ENCODE assay signal across 15 cellular contexts in genomic region chr11:110856993-110857812, GRCh38.
DNase-seq lines count a peak whose midpoint lies in the region; ATAC-seq, FAIRE-seq and TF ChIP-seq lines count a peak whose summit lies in the region.
"Had no signal": no experiment of that assay in that cellular context is flagged by ENCODE, and none has a peak within 500 bp of the region (broad histone marks: within the 10 kb centered on the region; RNA-seq: fewer than 3 reads in every experiment).

No MANE protein-coding gene starts in this region.

- H4K20me1 ChIP-seq in GM23248 (ENCODE audit: insufficient read depth) (no peaks in the 10 kb centered on the region), OCI-LY7 (ENCODE audit: insufficient read depth, low read length) (no peaks in the 10 kb centered on the region)

- no peak for TF ChIP-seq POLR2A in GM12892 (IDR thresholded peaks at IDR 0.05; ENCODE audit: low read depth, low read length)

- H3K4me1 Mint-ChIP-seq in WTC11 = peaks cover 4% of the 10 kb centered on the region
- H3K4me1 Mint-ChIP-seq: activated naive CD8-positive, alpha-beta T cell treated with anti-CD3 and anti-CD28 coated beads for 36 hours; central memory CD8-positive, alpha-beta T cell had no signal

- 70% methylated on average over 3 of the region's 3 CpGs for WGBS in GM23248 (ENCODE audit: low coverage in 1 of 2, low lambda C conversion rate in 2 of 2, missing lambda C conversion rate in 2 of 2), 2 experiments

- H3K9me3 Mint-ChIP-seq in activated naive CD4-positive, alpha-beta T cell treated with anti-CD3 and anti-CD28 coated beads, Interleukin-2, amount 50 U/mL, for 72 hours = no peaks in the 10 kb centered on the region
- no peaks in the 10 kb centered on the region for H3K9me3 Mint-ChIP-seq in WTC11
- H3K9me3 Mint-ChIP-seq: central memory CD8-positive, alpha-beta T cell had no signal

- no peaks in the 10 kb centered on the region for H3K36me3 ChIP-seq in GM23248 (ENCODE audit: low read depth)
- H3K36me3 ChIP-seq in OCI-LY7 (ENCODE audit: insufficient read depth, low read length) = no peaks in the 10 kb centered on the region
- H3K36me3 ChIP-seq: prostate gland had no signal

- TF ChIP-seq CTCF in fibroblast of pulmonary artery (IDR thresholded peaks at IDR 0.05; ENCODE audit: low read length, missing control alignments) = no peak
- no peak for TF ChIP-seq CTCF in OCI-LY7 (conservative IDR thresholded peaks at IDR 0.05; ENCODE audit: low read length)
- no peak for TF ChIP-seq CTCF in WTC11 (IDR thresholded peaks at IDR 0.05)

- no peaks in the 10 kb centered on the region for H3K27me3 Mint-ChIP-seq in WTC11 (ENCODE audit: low read depth)

- no peak overlapping the region for H3K4me3 Mint-ChIP-seq in WTC11
- H3K4me3 Mint-ChIP-seq: activated naive CD8-positive, alpha-beta T cell treated with anti-CD3 and anti-CD28 coated beads for 36 hours; central memory CD8-positive, alpha-beta T cell had no signal

- H3K9me2 ChIP-seq in GM23248 (ENCODE audit: insufficient read depth) (no peaks in the 10 kb centered on the region), OCI-LY7 (ENCODE audit: insufficient read depth, low read length) (no peaks in the 10 kb centered on the region)

- H3K4me2 ChIP-seq in GM23248 (ENCODE audit: unreplicated experiment) (peak overlapping the region; percentile 29), OCI-LY7 (ENCODE audit: low read length) (no peak overlapping the region)

- H3K27me3 ChIP-seq in GM23248 (replicated peaks; ENCODE audit: insufficient read depth) = no peaks in the 10 kb centered on the region

- POLR2A ChIA-PET in OCI-LY7 (lab: Charles Lee) (no interaction called here), WTC11 (lab: Charles Lee) (no interaction called here)

- in situ Hi-C loops in GM23248 (cut with MboI) = no loop called here

- intact Hi-C loops in OCI-LY7 (cut with micrococcal nuclease; ENCODE audit: unreplicated experiment) = no loop called here

- H3K79me2 ChIP-seq in GM23248 (ENCODE audit: insufficient read depth) (no peaks in the 10 kb centered on the region), OCI-LY7 (ENCODE audit: insufficient read depth, low read depth, low read length) (no peaks in the 10 kb centered on the region)

- peak; percentile 67 for FAIRE-seq in GM12892 (lab: Jason Lieb, UNC)

- ATAC-seq in HG03521 (IDR thresholded peaks at IDR 0.05; ENCODE audit: unreplicated experiment) (peak; percentile 50), WTC11 (no peak)
- ATAC-seq in activated naive CD4-positive, alpha-beta T cell treated with anti-CD3 and anti-CD28 coated beads, Interleukin-2, amount 50 U/mL, for 72 hours = no peak

- peaks cover 15% of the 10 kb centered on the region for H3F3A ChIP-seq in GM23248 (ENCODE audit: insufficient read depth)

- H3K9me3 ChIP-seq in GM23248 (ENCODE audit: low read depth) = no peaks in the 10 kb centered on the region
- H3K9me3 ChIP-seq in OCI-LY7 (ENCODE audit: low read length) = no peaks in the 10 kb centered on the region
- H3K9me3 ChIP-seq: prostate gland had no signal

- no TSS peak for BruUV-seq in OCI-LY7 (replicated peaks; lab: Mats Ljungman, UMichigan)

- H3K4me1 ChIP-seq in GM23248 (ENCODE audit: insufficient read depth) (peaks cover 23% of the 10 kb centered on the region), OCI-LY7 (ENCODE audit: insufficient read depth, low read length, poor library complexity, severe bottlenecking) (no peaks in the 10 kb centered on the region)
- H3K4me1 ChIP-seq: prostate gland had no signal

- CTCF ChIA-PET in OCI-LY7 (lab: Charles Lee; ENCODE audit: unreplicated experiment) = no interaction called here
- CTCF ChIA-PET in WTC11 (lab: Charles Lee) = no interaction called here

- 0 out of 2 replicates have a peak overlapping the region, but pooled peaks have one; percentile 16 for H3K27ac ChIP-seq in GM23248
- H3K27ac ChIP-seq in OCI-LY7 (ENCODE audit: low read depth, low read length, poor library complexity, severe bottlenecking) = no peak overlapping the region
- H3K27ac ChIP-seq: prostate gland had no signal

- no peaks in the 10 kb centered on the region for H3K36me3 Mint-ChIP-seq in activated naive CD4-positive, alpha-beta T cell treated with anti-CD3 and anti-CD28 coated beads, Interleukin-2, amount 50 U/mL, for 72 hours
- H3K36me3 Mint-ChIP-seq in WTC11 = no peaks in the 10 kb centered on the region
- H3K36me3 Mint-ChIP-seq: activated naive CD8-positive, alpha-beta T cell treated with anti-CD3 and anti-CD28 coated beads for 36 hours had no signal

- H3K9ac ChIP-seq in GM23248 = no peak overlapping the region

- no peak overlapping the region for H3K4me3 ChIP-seq in GM23248
- H3K4me3 ChIP-seq in fibroblast of pulmonary artery (replicated peaks; ENCODE audit: low read depth, low read length) = no peak overlapping the region
- no peak overlapping the region for H3K4me3 ChIP-seq in OCI-LY7 (ENCODE audit: low read depth, low read length, poor library complexity, severe bottlenecking)
- H3K4me3 ChIP-seq: prostate gland had no signal

- no peak for DNase-seq in GM12892 (ENCODE audit: insufficient read length)
- DNase-seq in GM23248 = peak; percentile 46
- DNase-seq in fibroblast of pulmonary artery (ENCODE audit: low read depth) = peak; percentile 35
- no peak for DNase-seq in activated naive CD4-positive, alpha-beta T cell treated with anti-CD3 and anti-CD28 coated beads, Interleukin-2, amount 50 U/mL, for 72 hours (ENCODE audit: low spot score in 2 of 2)
- DNase-seq in OCI-LY7 (ENCODE audit: low spot score) = no peak
- DNase-seq in WTC11 (ENCODE audit: low spot score) = no peak
- no peak for DNase-seq in MV-4-11 (lab: John Stamatoyannopoulos, UW)
- DNase-seq: activated naive CD8-positive, alpha-beta T cell treated with anti-CD3 and anti-CD28 coated beads for 36 hours; activated T-cell treated with anti-CD3 and anti-CD28 coated beads for 4 hours; left cardiac atrium; NCI-H1417 treated with DMSO at 0.1 percent for 48 hours; NCI-H446 treated with DMSO at 0.1 percent for 48 hours had no signal

- H3K27ac Mint-ChIP-seq in activated naive CD4-positive, alpha-beta T cell treated with anti-CD3 and anti-CD28 coated beads, Interleukin-2, amount 50 U/mL, for 72 hours = no peak overlapping the region
- H3K27ac Mint-ChIP-seq in WTC11 = no peak overlapping the region
- H3K27ac Mint-ChIP-seq: activated naive CD8-positive, alpha-beta T cell treated with anti-CD3 and anti-CD28 coated beads for 36 hours had no signal

- H2AFZ ChIP-seq in GM23248 (no peak overlapping the region), OCI-LY7 (ENCODE audit: low read length) (no peak overlapping the region)

TF ChIP-seq in WTC11, 78 proteins besides CTCF, POLR2A, EP300 and RAD21:
- TF ChIP-seq ZNF317 (CRISPR knock-in tag; IDR thresholded peaks at IDR 0.05; ENCODE audit: borderline replicate concordance, low read depth) (no peak), ZNF138 (CRISPR knock-in tag; conservative IDR thresholded peaks at IDR 0.05) (no peak), ZNF232 (CRISPR knock-in tag; IDR thresholded peaks at IDR 0.05) (no peak), SP1 (CRISPR knock-in tag; conservative IDR thresholded peaks at IDR 0.05) (no peak), PRDM15 (CRISPR knock-in tag; IDR thresholded peaks at IDR 0.05) (no peak)
- TF ChIP-seq, protein P1, sequence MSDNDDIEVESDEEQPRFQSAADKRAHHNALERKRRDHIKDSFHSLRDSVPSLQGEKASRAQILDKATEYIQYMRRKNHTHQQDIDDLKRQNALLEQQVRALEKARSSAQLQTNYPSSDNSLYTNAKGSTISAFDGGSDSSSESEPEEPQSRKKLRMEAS (CRISPR knock-in tag; IDR thresholded peaks at IDR 0.05) = no peak
TF ChIP-seq in WTC11: peak in this region for 0.

Comparison
In these comparisons a context has a peak if more than half of its experiments do, and no peak if none do; other contexts are left out.
1. DNase-seq: peak in GM23248 (single experiment) and fibroblast of pulmonary artery (single experiment); none in GM12892 (single experiment), activated naive CD4-positive, alpha-beta T cell treated with anti-CD3 and anti-CD28 coated beads, Interleukin-2, amount 50 U/mL, for 72 hours (0 of 2), OCI-LY7 (single experiment), WTC11 (single experiment) and MV-4-11 (single experiment).